In the genomic region with DNA sequence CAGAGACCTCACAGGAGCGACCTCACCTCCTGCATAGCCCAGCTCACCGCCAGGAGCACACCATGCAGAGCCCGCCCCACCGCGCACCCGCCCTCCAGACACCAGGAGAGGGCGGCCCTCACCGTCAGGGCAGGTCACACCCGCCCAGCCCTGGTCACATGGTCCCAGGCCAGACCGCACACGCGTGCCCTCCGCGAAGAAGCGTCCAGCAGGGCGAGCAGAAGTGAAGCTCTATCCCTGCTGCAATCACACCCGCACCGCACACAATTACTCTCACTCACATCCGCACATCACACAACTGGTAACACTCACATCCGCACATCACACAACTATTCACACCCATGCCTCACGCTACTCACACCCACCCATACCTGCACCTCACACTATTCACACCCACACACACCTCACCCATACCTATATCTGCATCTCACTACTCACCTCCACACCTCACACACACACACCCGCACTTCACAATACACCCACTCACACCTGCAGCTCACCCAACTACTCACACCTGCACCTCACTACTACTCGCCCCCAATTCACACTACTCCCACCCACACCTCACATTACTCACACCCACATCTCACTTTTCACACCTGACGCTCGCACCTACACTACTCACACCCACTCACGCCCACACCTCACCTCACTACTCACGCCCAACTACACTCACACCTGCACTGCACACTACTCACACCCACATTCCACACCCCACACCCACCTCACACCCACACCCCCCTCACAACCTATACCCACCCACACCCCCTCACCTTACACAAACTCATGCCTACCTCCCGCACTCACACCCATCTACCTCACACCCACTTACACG, we compare ENCODE assay signal across 13 cellular contexts.
DNase-seq lines count a peak whose midpoint lies in the region; ATAC-seq and TF ChIP-seq lines count a peak whose summit lies in the region.
"Had no signal": no experiment of that assay in that cellular context is flagged by ENCODE, and none has a peak within 500 bp of the region (broad histone marks: within the 10 kb centered on the region; RNA-seq: fewer than 3 reads in every experiment).

No MANE protein-coding gene starts in this region.

- WGBS in IMR-90 (ENCODE audit: extremely low coverage in 2 of 2, insufficient read length in 1 of 2), 2 experiments, result 97 to 100% methylated on average over 6 to 23 of the region's 29 CpGs

- no peak overlapping the region for H2AK9ac ChIP-seq in IMR-90 (replicated peaks; ENCODE audit: low read depth, low read length, poor library complexity)

- no peaks in the 10 kb centered on the region for H3K27me3 ChIP-seq in IMR-90 (ENCODE audit: control insufficient read depth, insufficient read depth, low read length)
- H3K27me3 ChIP-seq: breast epithelium, vagina had no signal

- H2AK5ac ChIP-seq in IMR-90 (ENCODE audit: low read depth, low read length), result no peak overlapping the region

- no peak overlapping the region for H4K5ac ChIP-seq in IMR-90 (ENCODE audit: low read depth, low read length)

- no peak overlapping the region for H4K8ac ChIP-seq in IMR-90 (ENCODE audit: low read depth in 2 of 2, low read length in 2 of 2)

- no peaks in the 10 kb centered on the region for H4K20me1 ChIP-seq in IMR-90 (ENCODE audit: insufficient read depth, low read length)

- no peak overlapping the region for H3K18ac ChIP-seq in IMR-90 (ENCODE audit: low read depth, low read length)

- POLR2A ChIA-PET in IMR-90 (lab: Charles Lee; ENCODE audit: unreplicated experiment), result no interaction called here

- H3K27me3 Mint-ChIP-seq in activated CD4-positive, alpha-beta T cell treated with anti-CD3 and anti-CD28 coated beads, Interleukin-2, amount 10 ng/mL, durations not matched to agents 24 days and 14 days, result no peaks in the 10 kb centered on the region
- peaks cover 10% of the 10 kb centered on the region for H3K27me3 Mint-ChIP-seq in glutamatergic neuron (ENCODE audit: unreplicated experiment)

- H3K9me1 ChIP-seq in IMR-90 (ENCODE audit: insufficient read depth, low read length), result peaks cover 5% of the 10 kb centered on the region; the same call in 1 of the 2 replicates

- in situ Hi-C loops in IMR-90 (cut with MboI; ENCODE audit: low sequenced_read_pairs), result no loop called here

- H2AFZ ChIP-seq in IMR-90 (replicated peaks; ENCODE audit: low read length, poor library complexity), result peak overlapping the region; percentile 43

- H3K9me3 ChIP-seq in IMR-90 (ENCODE audit: control insufficient read depth, insufficient read depth, low read length), result no peaks in the 10 kb centered on the region
- H3K9me3 ChIP-seq: breast epithelium, vagina had no signal

- H3K23ac ChIP-seq in IMR-90 (ENCODE audit: low read depth, low read length), result no peak overlapping the region

- dilution Hi-C loops in IMR-90 (cut with HindIII; ENCODE audit: low sequenced_read_pairs, unreplicated experiment), result no loop called here

- no peaks in the 10 kb centered on the region for H3K4me1 ChIP-seq in IMR-90 (ENCODE audit: control insufficient read depth, insufficient read depth, low read length)
- H3K4me1 ChIP-seq: breast epithelium had no signal

- no peak overlapping the region for H4K91ac ChIP-seq in IMR-90 (ENCODE audit: insufficient read depth, low read depth, low read length)

- H2BK20ac ChIP-seq in IMR-90 (ENCODE audit: low read depth, low read length), result no peak overlapping the region

- H3K9ac ChIP-seq in IMR-90 (ENCODE audit: low read depth, low read length), result no peak overlapping the region

- no peak for DNase-seq in activated CD4-positive, alpha-beta T cell treated with anti-CD3 and anti-CD28 coated beads, Interleukin-2, amount 10 ng/mL, durations not matched to agents 24 days and 14 days
- no peak for DNase-seq in activated CD4-positive, alpha-beta T cell treated with anti-CD3 and anti-CD28 coated beads for 48 hours
- DNase-seq in IMR-90, result no peak
- DNase-seq in glutamatergic neuron, result peak; percentile 26
- peak; percentile 57 for DNase-seq in sciatic nerve (ENCODE audit: low spot score)
- no peak for DNase-seq in NCI-H2107 treated with DMSO at 0.1 percent for 48 hours (lab: John Stamatoyannopoulos, UW; ENCODE audit: unreplicated experiment)
- DNase-seq in stimulated activated CD4-positive, alpha-beta T cell treated with anti-CD3 and anti-CD28 coated beads, Interleukin-2, amount 100 ng/mL, for 48 hours, result no peak
- DNase-seq: DMS79, NCI-H1694 treated with DMSO at 0.1 percent for 48 hours had no signal

- H3K9me3 Mint-ChIP-seq in activated CD4-positive, alpha-beta T cell treated with anti-CD3 and anti-CD28 coated beads, Interleukin-2, amount 10 ng/mL, durations not matched to agents 24 days and 14 days, result no peaks in the 10 kb centered on the region
- H3K9me3 Mint-ChIP-seq in glutamatergic neuron (ENCODE audit: unreplicated experiment), result peaks cover 21% of the 10 kb centered on the region

- intact Hi-C loops in activated CD4-positive, alpha-beta T cell treated with anti-CD3 and anti-CD28 coated beads, Interleukin-2, amount 10 ng/mL, durations not matched to agents 24 days and 14 days (cut with micrococcal nuclease), result no loop called here
- intact Hi-C loops in IMR-90 (cut with micrococcal nuclease), result no loop called here
- intact Hi-C loops in sciatic nerve (cut with DNase I), result no loop called here

- peaks cover 64% of the 10 kb centered on the region for H3K36me3 ChIP-seq in IMR-90 (ENCODE audit: control insufficient read depth, insufficient read depth, low read length)
- H3K36me3 ChIP-seq: breast epithelium had no signal

- no peak overlapping the region for H3K4me2 ChIP-seq in IMR-90 (ENCODE audit: low read depth, low read length)

- TF ChIP-seq CTCF in IMR-90 (conservative IDR thresholded peaks at IDR 0.05; ENCODE audit: low read depth, low read length), result no peak
- no peak for TF ChIP-seq CTCF in glutamatergic neuron (IDR thresholded peaks at IDR 0.05; ENCODE audit: partially characterized antibody, unreplicated experiment)

- no TSS peak for BruUV-seq in IMR-90 (replicated peaks; lab: Mats Ljungman, UMichigan)

- H3K27ac Mint-ChIP-seq in activated CD4-positive, alpha-beta T cell treated with anti-CD3 and anti-CD28 coated beads, Interleukin-2, amount 10 ng/mL, durations not matched to agents 24 days and 14 days, result peak overlapping the region; percentile 27
- no peak overlapping the region for H3K27ac Mint-ChIP-seq in glutamatergic neuron (ENCODE audit: unreplicated experiment)

- CTCF ChIA-PET in IMR-90 (lab: Yijun Ruan, JAX), result no interaction called here

- peaks cover 72% of the 10 kb centered on the region for H3K36me3 Mint-ChIP-seq in activated CD4-positive, alpha-beta T cell treated with anti-CD3 and anti-CD28 coated beads, Interleukin-2, amount 10 ng/mL, durations not matched to agents 24 days and 14 days (ENCODE audit: low read depth)
- peaks cover 9% of the 10 kb centered on the region for H3K36me3 Mint-ChIP-seq in glutamatergic neuron (ENCODE audit: unreplicated experiment)

- peaks cover 4% of the 10 kb centered on the region for H3K4me1 Mint-ChIP-seq in activated CD4-positive, alpha-beta T cell treated with anti-CD3 and anti-CD28 coated beads, Interleukin-2, amount 10 ng/mL, durations not matched to agents 24 days and 14 days
- peaks cover 6% of the 10 kb centered on the region for H3K4me1 Mint-ChIP-seq in glutamatergic neuron (ENCODE audit: low read depth, unreplicated experiment)

- no peak for TF ChIP-seq RAD21 in IMR-90 (IDR thresholded peaks at IDR 0.05; ENCODE audit: low read length)

- ATAC-seq in IMR-90 (ENCODE audit: low read depth), result no peak
- ATAC-seq in sciatic nerve, result no peak
- ATAC-seq in GM21447 (IDR thresholded peaks at IDR 0.05; ENCODE audit: unreplicated experiment), result no peak

- peak overlapping the region; percentile 56 for H2BK5ac ChIP-seq in IMR-90 (ENCODE audit: low read depth, low read length, poor library complexity, severe bottlenecking)

- H2BK120ac ChIP-seq in IMR-90 (ENCODE audit: low read depth, low read length), result no peak overlapping the region

- no peak overlapping the region for H3K4me3 Mint-ChIP-seq in activated CD4-positive, alpha-beta T cell treated with anti-CD3 and anti-CD28 coated beads, Interleukin-2, amount 10 ng/mL, durations not matched to agents 24 days and 14 days
- H3K4me3 Mint-ChIP-seq in glutamatergic neuron (ENCODE audit: unreplicated experiment), result no peak overlapping the region

- H2BK15ac ChIP-seq in IMR-90 (ENCODE audit: low read depth, low read length), result no peak overlapping the region

- no peak overlapping the region for H3K27ac ChIP-seq in IMR-90 (ENCODE audit: insufficient read depth, low read length)
- H3K27ac ChIP-seq: breast epithelium, HL-60, vagina had no signal

- no peak overlapping the region for H3K4me3 ChIP-seq in IMR-90 (ENCODE audit: insufficient read depth, low read depth, low read length)
- H3K4me3 ChIP-seq: breast epithelium, vagina had no signal

- 0 out of 4 replicates have a peak, but pooled peaks cover 0 to 3% of the 10 kb centered on the region in 2 experiments for H3K79me1 ChIP-seq in IMR-90 (ENCODE audit: low read depth in 1 of 2, low read length in 2 of 2)

- no peak for TF ChIP-seq POLR2A in IMR-90 (IDR thresholded peaks at IDR 0.05; ENCODE audit: low read depth, low read length)

- H3K14ac ChIP-seq in IMR-90 (replicated peaks; ENCODE audit: low read depth, low read length), result no peak overlapping the region

- H3K56ac ChIP-seq in IMR-90 (ENCODE audit: extremely low read depth, insufficient read depth, low read length), result no peak overlapping the region

- no peak overlapping the region for H3K4ac ChIP-seq in IMR-90 (ENCODE audit: low read depth, low read length)

TF ChIP-seq in IMR-90, 13 proteins besides CTCF, POLR2A, EP300 and RAD21:
- TF ChIP-seq, protein P1, sequence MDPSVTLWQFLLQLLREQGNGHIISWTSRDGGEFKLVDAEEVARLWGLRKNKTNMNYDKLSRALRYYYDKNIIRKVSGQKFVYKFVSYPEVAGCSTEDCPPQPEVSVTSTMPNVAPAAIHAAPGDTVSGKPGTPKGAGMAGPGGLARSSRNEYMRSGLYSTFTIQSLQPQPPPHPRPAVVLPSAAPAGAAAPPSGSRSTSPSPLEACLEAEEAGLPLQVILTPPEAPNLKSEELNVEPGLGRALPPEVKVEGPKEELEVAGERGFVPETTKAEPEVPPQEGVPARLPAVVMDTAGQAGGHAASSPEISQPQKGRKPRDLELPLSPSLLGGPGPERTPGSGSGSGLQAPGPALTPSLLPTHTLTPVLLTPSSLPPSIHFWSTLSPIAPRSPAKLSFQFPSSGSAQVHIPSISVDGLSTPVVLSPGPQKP (IDR thresholded peaks at IDR 0.05; ENCODE audit: borderline replicate concordance, low read depth, low read length), result no peak
- TF ChIP-seq RFX5 (IDR thresholded peaks at IDR 0.05; ENCODE audit: low read depth, low read length) (no peak), MAFK (IDR thresholded peaks at IDR 0.05; ENCODE audit: low read depth, low read length) (no peak), RCOR1 (IDR thresholded peaks at IDR 0.05; ENCODE audit: insufficient replicate concordance, low read length) (no peak), FOS (IDR thresholded peaks at IDR 0.05; ENCODE audit: low read depth, low read length) (no peak)

Comparison
In these comparisons a context has a peak if more than half of its experiments do, and no peak if none do; other contexts are left out.
1. DNase-seq: peak in glutamatergic neuron (single experiment) and sciatic nerve (single experiment); none in activated CD4-positive, alpha-beta T cell treated with anti-CD3 and anti-CD28 coated beads, Interleukin-2, amount 10 ng/mL, durations not matched to agents 24 days and 14 days (single experiment), activated CD4-positive, alpha-beta T cell treated with anti-CD3 and anti-CD28 coated beads for 48 hours (single experiment), IMR-90 (single experiment), NCI-H2107 treated with DMSO at 0.1 percent for 48 hours (single experiment) and stimulated activated CD4-positive, alpha-beta T cell treated with anti-CD3 and anti-CD28 coated beads, Interleukin-2, amount 100 ng/mL, for 48 hours (0 of 2).